8 cellular contexts compared by ENCODE assay signal in genomic region chr17:1563471-1563785, GRCh38. TPM values are rescaled to one million over a fixed set of nuclear protein-coding genes. Genes with fewer than 3 reads are reported as not detected.
DNase-seq lines count a peak whose midpoint lies in the region; ATAC-seq and TF ChIP-seq lines count a peak whose summit lies in the region.
"Not testable (repeated sequence)": the region's sequence is repeated elsewhere in the genome, so short reads cannot be mapped to it uniquely, and the experiment has no call there.

No MANE protein-coding gene starts in this region.

- H2AFZ ChIP-seq in Karpas-422 (ENCODE audit: low read length); neural progenitor cell (replicated peaks): not testable (repeated sequence)

- not testable (repeated sequence) for TF ChIP-seq CTCF in MCF 10A (IDR thresholded peaks at IDR 0.05; ENCODE audit: unreplicated experiment); glutamatergic neuron (IDR thresholded peaks at IDR 0.05; ENCODE audit: partially characterized antibody, unreplicated experiment); neural progenitor cell (IDR thresholded peaks at IDR 0.05); vagina (IDR thresholded peaks at IDR 0.05)

- not testable (repeated sequence) for H3K9ac ChIP-seq in Karpas-422 (ENCODE audit: low read length); neural progenitor cell

- peaks cover 27% of the 10 kb centered on the region for H4K20me1 ChIP-seq in Karpas-422 (ENCODE audit: insufficient read depth, low read depth, low read length)
- H4K20me1 ChIP-seq in neural progenitor cell (ENCODE audit: low read depth), result peaks cover 39% of the 10 kb centered on the region

- CTCF ChIA-PET in CD4-positive, alpha-beta memory T cell (lab: Charles Lee; ENCODE audit: partially characterized antibody), result interaction anchor here (1.3 kb wide), 1 partner anchor 11 kb away, joined by 4 read pairs; no protein-coding TSS in a partner anchor
- CTCF ChIA-PET in T-cell (lab: Charles Lee), result interaction anchor here in 1 of 2 donors (0.6 to 1.4 kb wide), 2 partner anchors 117 to 198 kb away, joined by 3 to 4 read pairs; no protein-coding TSS in a partner anchor
- CTCF ChIA-PET in MCF 10A (lab: Yijun Ruan, JAX), result interaction anchor here (0.6 to 2.3 kb wide), 2 partner anchors 11 to 19 kb away, joined by 3 to 7 read pairs; no protein-coding TSS in a partner anchor

- H3K9me3 ChIP-seq in CD4-positive, alpha-beta memory T cell (ENCODE audit: control insufficient read depth in 1 of 2, low read length in 2 of 2); Karpas-422 (ENCODE audit: low read length); neural progenitor cell (ENCODE audit: low read depth); vagina: not testable (repeated sequence)

- not testable (repeated sequence) for H3K4me3 ChIP-seq in CD4-positive, alpha-beta memory T cell (ENCODE audit: low read length in 2 of 2); neural progenitor cell; vagina
- H3K4me3 ChIP-seq in Karpas-422 (ENCODE audit: low read length), result peak overlapping the region; percentile 51; the same call in 1 of the 2 replicates

- peak overlapping the region; percentile 71 to 88 (median 80) for H3K4me3 Mint-ChIP-seq in CD4-positive, alpha-beta memory T cell
- H3K4me3 Mint-ChIP-seq in T-cell (peak overlapping the region; percentile 66 to 81 (median 77)), MCF 10A (ENCODE audit: unreplicated experiment) (peak overlapping the region; percentile 90), glutamatergic neuron (ENCODE audit: unreplicated experiment) (peak overlapping the region; percentile 42), neural progenitor cell (peak overlapping the region; percentile 78)
- H3K4me3 Mint-ChIP-seq in activated T-cell treated with anti-CD3 and anti-CD28 coated beads, Interleukin-2, amount 50 U/mL, for 4 hours, result peak overlapping the region; percentile 62

- peaks cover 31 to 64% (median 43%) of the 10 kb centered on the region in 4 donors for H3K4me1 Mint-ChIP-seq in CD4-positive, alpha-beta memory T cell
- H3K4me1 Mint-ChIP-seq in T-cell (peaks cover 48 to 57% (median 54%) of the 10 kb centered on the region in 3 donors), MCF 10A (ENCODE audit: insufficient read depth, unreplicated experiment) (peaks cover 14% of the 10 kb centered on the region), glutamatergic neuron (ENCODE audit: low read depth, unreplicated experiment) (peaks cover 15% of the 10 kb centered on the region), neural progenitor cell (peaks cover 37% of the 10 kb centered on the region)
- H3K4me1 Mint-ChIP-seq in activated T-cell treated with anti-CD3 and anti-CD28 coated beads, Interleukin-2, amount 50 U/mL, for 4 hours (ENCODE audit: low read depth), result peaks cover 45% of the 10 kb centered on the region

- not testable (repeated sequence) for H3K9me3 Mint-ChIP-seq in CD4-positive, alpha-beta memory T cell; T-cell; activated T-cell treated with anti-CD3 and anti-CD28 coated beads, Interleukin-2, amount 50 U/mL, for 4 hours; MCF 10A (ENCODE audit: unreplicated experiment); glutamatergic neuron (ENCODE audit: unreplicated experiment); neural progenitor cell

- H3K79me2 ChIP-seq in Karpas-422 (ENCODE audit: low read length) (peaks cover 39% of the 10 kb centered on the region), neural progenitor cell (ENCODE audit: low read depth) (peaks cover 37% of the 10 kb centered on the region)

- ATAC-seq in T-cell (replicated peaks in 1 of 4); activated T-cell treated with anti-CD3 and anti-CD28 coated beads, Interleukin-2, amount 50 U/mL, for 4 hours: not testable (repeated sequence)

- POLR2A ChIA-PET in CD4-positive, alpha-beta memory T cell (lab: Charles Lee; ENCODE audit: partially characterized antibody), result interaction anchor here (1.3 to 2.1 kb wide), 3 partner anchors 47 to 153 kb away, joined by 3 to 14 read pairs (median 4); partner anchors contain the start of gene INPP5K
- POLR2A ChIA-PET in T-cell (lab: Charles Lee), result not testable (repeated sequence)
- POLR2A ChIA-PET in MCF 10A (lab: Yijun Ruan, JAX), result interaction anchor here (0.6 to 1.8 kb wide), 10 partner anchors 11 to 267 kb away, joined by 3 to 7 read pairs (median 4); partner anchors contain the start of genes RILP, RPA1, SLC43A2 and SMYD4

- intact Hi-C loops in CD4-positive, alpha-beta memory T cell (cut with micrococcal nuclease); vagina (cut with DNase I): not testable (repeated sequence)
- intact Hi-C loops in MCF 10A (cut with micrococcal nuclease), result loop anchor here (2.0 kb wide), 1 partner anchor 107 kb away; the partner anchor contains the start of gene CRK

- TF ChIP-seq POLR2A in vagina (IDR thresholded peaks at IDR 0.05), result not testable (repeated sequence)

- peak overlapping the region; percentile 67 for H3K4me2 ChIP-seq in Karpas-422 (ENCODE audit: low read depth, low read length, poor library complexity, severe bottlenecking)
- not testable (repeated sequence) for H3K4me2 ChIP-seq in neural progenitor cell

- not testable (repeated sequence) for H3K36me3 ChIP-seq in CD4-positive, alpha-beta memory T cell (ENCODE audit: insufficient read depth, low read length); Karpas-422 (ENCODE audit: insufficient read depth, low read length); neural progenitor cell; vagina

- H3K36me3 Mint-ChIP-seq in CD4-positive, alpha-beta memory T cell; T-cell; activated T-cell treated with anti-CD3 and anti-CD28 coated beads, Interleukin-2, amount 50 U/mL, for 4 hours (ENCODE audit: insufficient read depth); MCF 10A (ENCODE audit: insufficient read depth, unreplicated experiment); glutamatergic neuron (ENCODE audit: unreplicated experiment); neural progenitor cell: not testable (repeated sequence)

- not testable (repeated sequence) for H3K27ac ChIP-seq in CD4-positive, alpha-beta memory T cell (ENCODE audit: low read depth, low read length); Karpas-422 (ENCODE audit: low read length); neural progenitor cell
- peak overlapping the region; percentile 75 for H3K27ac ChIP-seq in vagina

- peak overlapping the region; percentile 59 to 94 (median 89) for H3K27ac Mint-ChIP-seq in CD4-positive, alpha-beta memory T cell
- peak overlapping the region in 1 of 2 donors; percentile 73 for H3K27ac Mint-ChIP-seq in T-cell
- not testable (repeated sequence) for H3K27ac Mint-ChIP-seq in MCF 10A (ENCODE audit: low read depth, unreplicated experiment)
- peak overlapping the region; percentile 28 for H3K27ac Mint-ChIP-seq in glutamatergic neuron (ENCODE audit: unreplicated experiment)
- peak overlapping the region; percentile 51 for H3K27ac Mint-ChIP-seq in neural progenitor cell

- H3K27me3 Mint-ChIP-seq in CD4-positive, alpha-beta memory T cell; T-cell; activated T-cell treated with anti-CD3 and anti-CD28 coated beads, Interleukin-2, amount 50 U/mL, for 4 hours (ENCODE audit: low read depth); MCF 10A (ENCODE audit: insufficient read depth, unreplicated experiment); neural progenitor cell (ENCODE audit: insufficient read depth, low read depth): not testable (repeated sequence)
- H3K27me3 Mint-ChIP-seq in glutamatergic neuron (ENCODE audit: unreplicated experiment), result peaks cover 17% of the 10 kb centered on the region

- peaks cover 48% of the 10 kb centered on the region for H3K4me1 ChIP-seq in CD4-positive, alpha-beta memory T cell (ENCODE audit: insufficient read depth, low read length)
- peaks cover 28% of the 10 kb centered on the region for H3K4me1 ChIP-seq in Karpas-422 (ENCODE audit: low read length)
- peaks cover 25% of the 10 kb centered on the region for H3K4me1 ChIP-seq in neural progenitor cell
- peaks cover 40% of the 10 kb centered on the region for H3K4me1 ChIP-seq in vagina

- H3F3A ChIP-seq in neural progenitor cell (ENCODE audit: low read depth), result peaks cover 29% of the 10 kb centered on the region

- not testable (repeated sequence) for BruUV-seq in MCF 10A (replicated peaks; lab: Mats Ljungman, UMichigan)

- not testable (repeated sequence) for H3K9me2 ChIP-seq in Karpas-422 (replicated peaks; ENCODE audit: insufficient read depth, low read length)

- not testable (repeated sequence) for DNase-seq in CD4-positive, alpha-beta memory T cell; Karpas-422; T-cell; activated T-cell treated with anti-CD3 and anti-CD28 coated beads, Interleukin-2, amount 50 U/mL, for 4 hours; MCF 10A (ENCODE audit: unreplicated experiment); glutamatergic neuron; neural progenitor cell (ENCODE audit: low spot score); vagina (ENCODE audit: extremely low spot score in 2 of 2)

- H3K27me3 ChIP-seq in CD4-positive, alpha-beta memory T cell (ENCODE audit: insufficient read depth, low read length); Karpas-422 (ENCODE audit: low read length); neural progenitor cell; vagina: not testable (repeated sequence)

RNA-seq across cellular contexts. Expression of gene PITPNA, which starts 0.8 kb away (rescaled TPM):
- total RNA-seq in CD4-positive, alpha-beta memory T cell, result 10 to 100 TPM; 40.8 to 44.2 TPM
- polyA plus RNA-seq in CD4-positive, alpha-beta memory T cell, result 10 to 100 TPM; 22.5 to 46.3 TPM
- 26.2 and 28.9 TPM in 2 replicates for total RNA-seq in Karpas-422 (2014; rRNA removed; shearing (Covaris generic); ENCODE audit: low replicate concordance)
- 10 to 100 TPM; 31.8 to 45.6 (median 43.7) TPM for total RNA-seq in T-cell
- 100 to 1,000 TPM in 1 of 3 donors, 10 to 100 TPM in 2; 95.4 to 103 (median 97.4) TPM for total RNA-seq in activated T-cell treated with anti-CD3 and anti-CD28 coated beads, Interleukin-2, amount 50 U/mL, for 4 hours
- total RNA-seq in MCF 10A (2022), result 79.6 and 99.8 TPM in 2 replicates
- total RNA-seq in glutamatergic neuron (ENCODE audit: unreplicated experiment), result 65.5 TPM
- 25.3 and 29.6 TPM in 2 replicates for total RNA-seq in neural progenitor cell (ENCODE audit: low replicate concordance)
- total RNA-seq in vagina, result 46.4 TPM

RNA-seq across cellular contexts. Expression of gene INPP5K, which starts 47.0 kb away (rescaled TPM):
- total RNA-seq in CD4-positive, alpha-beta memory T cell, result 10 to 100 TPM; 73.6 to 78.5 TPM
- 100 to 1,000 TPM in 1 of 2 donors, 10 to 100 TPM in 1; 81.9 to 123 TPM for polyA plus RNA-seq in CD4-positive, alpha-beta memory T cell
- total RNA-seq in Karpas-422 (2014; rRNA removed; shearing (Covaris generic); ENCODE audit: low replicate concordance), result 61.7 and 102 TPM in 2 replicates
- total RNA-seq in T-cell, result 100 to 1,000 TPM in 2 of 5 donors, 10 to 100 TPM in 3; 91.1 to 184 (median 97.0) TPM
- total RNA-seq in activated T-cell treated with anti-CD3 and anti-CD28 coated beads, Interleukin-2, amount 50 U/mL, for 4 hours, result 10 to 100 TPM; 21.6 to 30.0 (median 22.8) TPM
- total RNA-seq in MCF 10A (2022), result 25.5 and 28.9 TPM in 2 replicates
- 42.4 TPM for total RNA-seq in glutamatergic neuron (ENCODE audit: unreplicated experiment)
- total RNA-seq in neural progenitor cell (ENCODE audit: low replicate concordance), result 11.7 and 20.9 TPM in 2 replicates
- 96.0 TPM for total RNA-seq in vagina
